ENCODE assay signal across 1 cellular context in the genomic region with DNA sequence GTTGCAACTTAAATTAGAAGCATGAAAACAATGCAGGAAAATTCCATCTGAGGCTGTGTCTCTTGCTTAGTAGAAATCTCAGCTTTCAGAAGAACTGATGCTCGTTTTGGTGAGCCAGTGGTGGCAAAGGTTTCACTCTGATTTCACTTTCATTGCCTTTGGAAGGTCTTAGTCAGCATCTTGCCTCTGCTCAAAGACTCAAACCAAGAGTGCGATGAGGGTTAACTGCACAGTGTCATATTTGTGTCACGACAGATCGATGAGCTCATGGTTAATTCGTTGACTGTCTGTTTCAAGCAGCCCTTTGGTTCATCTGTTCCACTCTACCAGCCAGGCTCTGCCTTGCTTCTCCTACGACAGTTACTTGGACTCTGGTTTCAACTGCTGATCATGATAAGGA.
TF ChIP-seq lines count a peak whose summit lies in the region.

No MANE protein-coding gene starts in this region.

TF ChIP-seq in GM23338, 12 proteins besides CTCF, POLR2A, EP300 and RAD21 (continued from another document):
- TF ChIP-seq, protein P1, sequence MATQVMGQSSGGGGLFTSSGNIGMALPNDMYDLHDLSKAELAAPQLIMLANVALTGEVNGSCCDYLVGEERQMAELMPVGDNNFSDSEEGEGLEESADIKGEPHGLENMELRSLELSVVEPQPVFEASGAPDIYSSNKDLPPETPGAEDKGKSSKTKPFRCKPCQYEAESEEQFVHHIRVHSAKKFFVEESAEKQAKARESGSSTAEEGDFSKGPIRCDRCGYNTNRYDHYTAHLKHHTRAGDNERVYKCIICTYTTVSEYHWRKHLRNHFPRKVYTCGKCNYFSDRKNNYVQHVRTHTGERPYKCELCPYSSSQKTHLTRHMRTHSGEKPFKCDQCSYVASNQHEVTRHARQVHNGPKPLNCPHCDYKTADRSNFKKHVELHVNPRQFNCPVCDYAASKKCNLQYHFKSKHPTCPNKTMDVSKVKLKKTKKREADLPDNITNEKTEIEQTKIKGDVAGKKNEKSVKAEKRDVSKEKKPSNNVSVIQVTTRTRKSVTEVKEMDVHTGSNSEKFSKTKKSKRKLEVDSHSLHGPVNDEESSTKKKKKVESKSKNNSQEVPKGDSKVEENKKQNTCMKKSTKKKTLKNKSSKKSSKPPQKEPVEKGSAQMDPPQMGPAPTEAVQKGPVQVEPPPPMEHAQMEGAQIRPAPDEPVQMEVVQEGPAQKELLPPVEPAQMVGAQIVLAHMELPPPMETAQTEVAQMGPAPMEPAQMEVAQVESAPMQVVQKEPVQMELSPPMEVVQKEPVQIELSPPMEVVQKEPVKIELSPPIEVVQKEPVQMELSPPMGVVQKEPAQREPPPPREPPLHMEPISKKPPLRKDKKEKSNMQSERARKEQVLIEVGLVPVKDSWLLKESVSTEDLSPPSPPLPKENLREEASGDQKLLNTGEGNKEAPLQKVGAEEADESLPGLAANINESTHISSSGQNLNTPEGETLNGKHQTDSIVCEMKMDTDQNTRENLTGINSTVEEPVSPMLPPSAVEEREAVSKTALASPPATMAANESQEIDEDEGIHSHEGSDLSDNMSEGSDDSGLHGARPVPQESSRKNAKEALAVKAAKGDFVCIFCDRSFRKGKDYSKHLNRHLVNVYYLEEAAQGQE (IDR thresholded peaks at IDR 0.05; ENCODE audit: unreplicated experiment): no peak
- no peak for TF ChIP-seq ZNF331 (CRISPR knock-in tag; IDR thresholded peaks at IDR 0.05; ENCODE audit: low read depth)
- TF ChIP-seq EZH2 (IDR thresholded peaks at IDR 0.05; ENCODE audit: low read depth, unreplicated experiment): no peak
- TF ChIP-seq STAT1 (IDR thresholded peaks at IDR 0.05; ENCODE audit: unreplicated experiment): no peak
- TF ChIP-seq, protein P2, sequence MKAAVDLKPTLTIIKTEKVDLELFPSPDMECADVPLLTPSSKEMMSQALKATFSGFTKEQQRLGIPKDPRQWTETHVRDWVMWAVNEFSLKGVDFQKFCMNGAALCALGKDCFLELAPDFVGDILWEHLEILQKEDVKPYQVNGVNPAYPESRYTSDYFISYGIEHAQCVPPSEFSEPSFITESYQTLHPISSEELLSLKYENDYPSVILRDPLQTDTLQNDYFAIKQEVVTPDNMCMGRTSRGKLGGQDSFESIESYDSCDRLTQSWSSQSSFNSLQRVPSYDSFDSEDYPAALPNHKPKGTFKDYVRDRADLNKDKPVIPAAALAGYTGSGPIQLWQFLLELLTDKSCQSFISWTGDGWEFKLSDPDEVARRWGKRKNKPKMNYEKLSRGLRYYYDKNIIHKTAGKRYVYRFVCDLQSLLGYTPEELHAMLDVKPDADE (IDR thresholded peaks at IDR 0.05): no peak
- no peak for TF ChIP-seq JUNB (IDR thresholded peaks at IDR 0.05; ENCODE audit: unreplicated experiment)
- no peak for TF ChIP-seq ZNF114 (CRISPR knock-in tag; IDR thresholded peaks at IDR 0.05)
- TF ChIP-seq POLR2AphosphoS5 (IDR thresholded peaks at IDR 0.05; ENCODE audit: low read depth): no peak
- no peak for TF ChIP-seq EZH2phosphoT487 (IDR thresholded peaks at IDR 0.05; ENCODE audit: unreplicated experiment)
- TF ChIP-seq CREB1 (CRISPR knock-in tag; IDR thresholded peaks at IDR 0.05; ENCODE audit: low read depth): no peak
